In genomic region chr2:44935854-44936185, GRCh38 we compare ENCODE assay signal across 1 cellular context.
TF ChIP-seq lines count a peak whose summit lies in the region.

No MANE protein-coding gene starts in this region.

TF ChIP-seq in SK-N-SH treated with all-trans-retinoic acid at 6 μM for 48 hours, 23 proteins besides CTCF, POLR2A, EP300 and RAD21 (continued from another document):
- no peak for TF ChIP-seq POU6F1 (CRISPR knock-in tag; IDR thresholded peaks at IDR 0.05; ENCODE audit: borderline replicate concordance, low read depth)
- TF ChIP-seq BACH2 (CRISPR knock-in tag; IDR thresholded peaks at IDR 0.05; ENCODE audit: borderline replicate concordance) = no peak
- TF ChIP-seq GLIS3 (CRISPR knock-in tag; IDR thresholded peaks at IDR 0.05) = no peak
- no peak for TF ChIP-seq ESRRG (CRISPR knock-in tag; IDR thresholded peaks at IDR 0.05)
- no peak for TF ChIP-seq PPARA (CRISPR knock-in tag; IDR thresholded peaks at IDR 0.05; ENCODE audit: borderline replicate concordance)
- TF ChIP-seq ZNF70 (CRISPR knock-in tag; IDR thresholded peaks at IDR 0.05) = no peak
- TF ChIP-seq, protein P1, sequence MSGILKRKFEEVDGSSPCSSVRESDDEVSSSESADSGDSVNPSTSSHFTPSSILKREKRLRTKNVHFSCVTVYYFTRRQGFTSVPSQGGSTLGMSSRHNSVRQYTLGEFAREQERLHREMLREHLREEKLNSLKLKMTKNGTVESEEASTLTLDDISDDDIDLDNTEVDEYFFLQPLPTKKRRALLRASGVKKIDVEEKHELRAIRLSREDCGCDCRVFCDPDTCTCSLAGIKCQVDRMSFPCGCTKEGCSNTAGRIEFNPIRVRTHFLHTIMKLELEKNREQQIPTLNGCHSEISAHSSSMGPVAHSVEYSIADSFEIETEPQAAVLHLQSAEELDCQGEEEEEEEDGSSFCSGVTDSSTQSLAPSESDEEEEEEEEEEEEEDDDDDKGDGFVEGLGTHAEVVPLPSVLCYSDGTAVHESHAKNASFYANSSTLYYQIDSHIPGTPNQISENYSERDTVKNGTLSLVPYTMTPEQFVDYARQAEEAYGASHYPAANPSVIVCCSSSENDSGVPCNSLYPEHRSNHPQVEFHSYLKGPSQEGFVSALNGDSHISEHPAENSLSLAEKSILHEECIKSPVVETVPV (CRISPR knock-in tag; IDR thresholded peaks at IDR 0.05) = no peak
- no peak for TF ChIP-seq TOX (CRISPR knock-in tag; IDR thresholded peaks at IDR 0.05; ENCODE audit: borderline replicate concordance)
- TF ChIP-seq ISL1 (CRISPR knock-in tag; IDR thresholded peaks at IDR 0.05) = no peak
- no peak for TF ChIP-seq ZNF565 (CRISPR knock-in tag; conservative IDR thresholded peaks at IDR 0.05; ENCODE audit: low read depth)
- no peak for TF ChIP-seq CSDC2 (CRISPR knock-in tag; IDR thresholded peaks at IDR 0.05)
